In genomic region chr16:87308826-87309225, GRCh38 we compare ENCODE assay signal across 16 cellular contexts. TPM values are rescaled to one million over a fixed set of nuclear protein-coding genes. Genes with fewer than 3 reads are reported as not detected.
DNase-seq lines count a peak whose midpoint lies in the region; ATAC-seq and TF ChIP-seq lines count a peak whose summit lies in the region.
"Had no signal": no experiment of that assay in that cellular context is flagged by ENCODE, and none has a peak within 500 bp of the region (broad histone marks: within the 10 kb centered on the region; RNA-seq: fewer than 3 reads in every experiment).

No MANE protein-coding gene starts in this region.

- peak overlapping the region; percentile 59 for H3K27ac Mint-ChIP-seq in activated CD4-positive, alpha-beta T cell treated with anti-CD3 and anti-CD28 coated beads for 36 hours
- H3K27ac Mint-ChIP-seq in activated naive CD4-positive, alpha-beta T cell treated with anti-CD3 and anti-CD28 coated beads, Interleukin-2, amount 50 U/mL, for 72 hours, result peak overlapping the region in 1 of 2 donors; percentile 56
- peak overlapping the region; percentile 56 for H3K27ac Mint-ChIP-seq in activated CD4-positive, alpha-beta memory T cell treated with anti-CD3 and anti-CD28 coated beads for 36 hours
- H3K27ac Mint-ChIP-seq: B cell, HFFc6 had no signal

- H3K9me3 Mint-ChIP-seq in activated CD4-positive, alpha-beta T cell treated with anti-CD3 and anti-CD28 coated beads for 36 hours (ENCODE audit: low read depth), result no peaks in the 10 kb centered on the region
- peaks cover 0 to 4% of the 10 kb centered on the region in 2 donors for H3K9me3 Mint-ChIP-seq in activated naive CD4-positive, alpha-beta T cell treated with anti-CD3 and anti-CD28 coated beads, Interleukin-2, amount 50 U/mL, for 72 hours
- H3K9me3 Mint-ChIP-seq in activated CD4-positive, alpha-beta memory T cell treated with anti-CD3 and anti-CD28 coated beads for 36 hours, result peaks cover 5% of the 10 kb centered on the region

- no peaks in the 10 kb centered on the region for H3K36me3 ChIP-seq in brain microvascular endothelial cell (replicated peaks)

- no peak for TF ChIP-seq CTCF in GM13977 (IDR thresholded peaks at IDR 0.05; ENCODE audit: extremely low read depth, insufficient read depth, missing control alignments)
- TF ChIP-seq CTCF in brain microvascular endothelial cell (IDR thresholded peaks at IDR 0.05; ENCODE audit: low read depth, low read length, missing control alignments), result no peak

- peak; percentile 96 for ATAC-seq in activated CD4-positive, alpha-beta T cell treated with anti-CD3 and anti-CD28 coated beads for 36 hours
- ATAC-seq in activated naive CD4-positive, alpha-beta T cell treated with anti-CD3 and anti-CD28 coated beads, Interleukin-2, amount 50 U/mL, for 72 hours, result peak; percentile 79 to 98
- peak; percentile 82 for ATAC-seq in stimulated activated naive CD8-positive, alpha-beta T cell treated with anti-CD3 and anti-CD28 coated beads, Interleukin-15, Interleukin-2, amounts not matched to agents 100 U/mL and 50 U/mL, for 24 hours
- ATAC-seq: K562 had no signal

- DNase-seq in activated CD4-positive, alpha-beta T cell treated with anti-CD3 and anti-CD28 coated beads for 36 hours, result peak; percentile 56
- no peak for DNase-seq in activated CD4-positive, alpha-beta T cell treated with anti-CD3 and anti-CD28 coated beads for 1 hour
- peak in 1 of 2 donors; percentile 27 for DNase-seq in activated naive CD4-positive, alpha-beta T cell treated with anti-CD3 and anti-CD28 coated beads, Interleukin-2, amount 50 U/mL, for 72 hours (ENCODE audit: low spot score in 2 of 2)
- DNase-seq in activated naive CD4-positive, alpha-beta T cell treated with anti-CD3 and anti-CD28 coated beads, Interleukin-2, amount 50 U/mL, for 16 hours, result no peak
- peak; percentile 48 for DNase-seq in activated CD4-positive, alpha-beta memory T cell treated with anti-CD3 and anti-CD28 coated beads for 36 hours
- DNase-seq in stimulated activated naive CD8-positive, alpha-beta T cell treated with anti-CD3 and anti-CD28 coated beads, Interleukin-15, Interleukin-2, amounts not matched to agents 100 U/mL and 50 U/mL, for 24 hours, result no peak
- DNase-seq in GM13977 (ENCODE audit: low spot score), result no peak
- no peak for DNase-seq in brain microvascular endothelial cell
- DNase-seq: DMS79 treated with DMSO at 0.1 percent for 48 hours, H7, HFFc6, NCI-H1694 treated with DMSO at 0.1 percent for 48 hours, NCI-H774, RPMI8226 had no signal

- H3K4me1 Mint-ChIP-seq in activated CD4-positive, alpha-beta T cell treated with anti-CD3 and anti-CD28 coated beads for 36 hours, result peaks cover 9% of the 10 kb centered on the region
- peaks cover 7% of the 10 kb centered on the region for H3K4me1 Mint-ChIP-seq in activated CD4-positive, alpha-beta memory T cell treated with anti-CD3 and anti-CD28 coated beads for 36 hours (ENCODE audit: low read depth)
- H3K4me1 Mint-ChIP-seq: B cell had no signal

- H3K36me3 Mint-ChIP-seq in activated CD4-positive, alpha-beta T cell treated with anti-CD3 and anti-CD28 coated beads for 36 hours (ENCODE audit: low read depth), result peaks cover 5% of the 10 kb centered on the region
- H3K36me3 Mint-ChIP-seq in activated naive CD4-positive, alpha-beta T cell treated with anti-CD3 and anti-CD28 coated beads, Interleukin-2, amount 50 U/mL, for 72 hours, result peaks cover 5 to 6% of the 10 kb centered on the region in 2 donors
- peaks cover 6% of the 10 kb centered on the region for H3K36me3 Mint-ChIP-seq in activated CD4-positive, alpha-beta memory T cell treated with anti-CD3 and anti-CD28 coated beads for 36 hours

- in situ Hi-C loops in GM13977 (cut with MboI; ENCODE audit: low pct_unique_long_range_greater_than_20kb, low sequenced_read_pairs, unreplicated experiment) (no loop called here), brain microvascular endothelial cell (cut with HindIII; ENCODE audit: low pct_ligation_motif_present, low sequenced_read_pairs) (no loop called here)

- no peak overlapping the region for H3K4me3 Mint-ChIP-seq in activated CD4-positive, alpha-beta T cell treated with anti-CD3 and anti-CD28 coated beads for 36 hours
- H3K4me3 Mint-ChIP-seq in activated CD4-positive, alpha-beta memory T cell treated with anti-CD3 and anti-CD28 coated beads for 36 hours, result no peak overlapping the region
- H3K4me3 Mint-ChIP-seq: B cell, HFFc6 had no signal

- POLR2A ChIA-PET in activated CD4-positive, alpha-beta T cell treated with anti-CD3 and anti-CD28 coated beads for 36 hours (lab: Charles Lee), result no interaction called here
- POLR2A ChIA-PET in activated CD4-positive, alpha-beta memory T cell treated with anti-CD3 and anti-CD28 coated beads for 36 hours (lab: Charles Lee), result no interaction called here

- no peaks in the 10 kb centered on the region for H3K27me3 Mint-ChIP-seq in activated CD4-positive, alpha-beta T cell treated with anti-CD3 and anti-CD28 coated beads for 36 hours
- H3K27me3 Mint-ChIP-seq in activated CD4-positive, alpha-beta memory T cell treated with anti-CD3 and anti-CD28 coated beads for 36 hours, result no peaks in the 10 kb centered on the region
- H3K27me3 Mint-ChIP-seq: B cell had no signal

- H3K27ac ChIP-seq in brain microvascular endothelial cell, result no peak overlapping the region

- no peaks in the 10 kb centered on the region for H3K27me3 ChIP-seq in brain microvascular endothelial cell (replicated peaks)

- no peak overlapping the region for H3K4me3 ChIP-seq in brain microvascular endothelial cell (ENCODE audit: low read depth, low read length)
- H3K4me3 ChIP-seq: K562 had no signal

- intact Hi-C loops in activated CD4-positive, alpha-beta T cell treated with anti-CD3 and anti-CD28 coated beads for 36 hours (cut with DNase I, micrococcal nuclease), result no loop called here
- intact Hi-C loops in activated CD4-positive, alpha-beta memory T cell treated with anti-CD3 and anti-CD28 coated beads for 36 hours (cut with micrococcal nuclease), result no loop called here

- CTCF ChIA-PET in activated CD4-positive, alpha-beta T cell treated with anti-CD3 and anti-CD28 coated beads for 36 hours (lab: Charles Lee), result interaction anchor here (0.6 kb wide), 1 partner anchor 66 kb away, joined by 3 read pairs; no protein-coding TSS in a partner anchor
- CTCF ChIA-PET in activated CD4-positive, alpha-beta memory T cell treated with anti-CD3 and anti-CD28 coated beads for 36 hours (lab: Charles Lee), result interaction anchor here (1.3 to 3.2 kb wide), 2 partner anchors 11 to 86 kb away, joined by 4 to 10 read pairs; no protein-coding TSS in a partner anchor

RNA-seq across cellular contexts. Expression of gene C16orf95, which starts 8.4 kb away (rescaled TPM):
- 10 to 100 TPM in 1 of 2 experiments, 1 to 10 TPM in 1; 5.6 to 12.8 TPM for total RNA-seq in activated CD4-positive, alpha-beta T cell treated with anti-CD3 and anti-CD28 coated beads for 36 hours
- total RNA-seq in activated naive CD4-positive, alpha-beta T cell treated with anti-CD3 and anti-CD28 coated beads, Interleukin-2, amount 50 U/mL, for 72 hours, result 10 to 100 TPM; 12.2 to 16.9 TPM
- 10 to 100 TPM; 10.9 to 15.0 TPM for total RNA-seq in activated CD4-positive, alpha-beta memory T cell treated with anti-CD3 and anti-CD28 coated beads for 36 hours

Comparison
In these comparisons a context has a peak if more than half of its experiments do, and no peak if none do; other contexts are left out.
1. DNase-seq: peak in activated CD4-positive, alpha-beta T cell treated with anti-CD3 and anti-CD28 coated beads for 36 hours (single experiment) and activated CD4-positive, alpha-beta memory T cell treated with anti-CD3 and anti-CD28 coated beads for 36 hours (single experiment); none in activated CD4-positive, alpha-beta T cell treated with anti-CD3 and anti-CD28 coated beads for 1 hour (single experiment), activated naive CD4-positive, alpha-beta T cell treated with anti-CD3 and anti-CD28 coated beads, Interleukin-2, amount 50 U/mL, for 16 hours (single experiment), stimulated activated naive CD8-positive, alpha-beta T cell treated with anti-CD3 and anti-CD28 coated beads, Interleukin-15, Interleukin-2, amounts not matched to agents 100 U/mL and 50 U/mL, for 24 hours (single experiment), GM13977 (single experiment) and brain microvascular endothelial cell (single experiment).
2. Peak in every context shown above with its lines, with median percentiles within 50 percentile points of each other: ATAC-seq.